In the genomic region with DNA sequence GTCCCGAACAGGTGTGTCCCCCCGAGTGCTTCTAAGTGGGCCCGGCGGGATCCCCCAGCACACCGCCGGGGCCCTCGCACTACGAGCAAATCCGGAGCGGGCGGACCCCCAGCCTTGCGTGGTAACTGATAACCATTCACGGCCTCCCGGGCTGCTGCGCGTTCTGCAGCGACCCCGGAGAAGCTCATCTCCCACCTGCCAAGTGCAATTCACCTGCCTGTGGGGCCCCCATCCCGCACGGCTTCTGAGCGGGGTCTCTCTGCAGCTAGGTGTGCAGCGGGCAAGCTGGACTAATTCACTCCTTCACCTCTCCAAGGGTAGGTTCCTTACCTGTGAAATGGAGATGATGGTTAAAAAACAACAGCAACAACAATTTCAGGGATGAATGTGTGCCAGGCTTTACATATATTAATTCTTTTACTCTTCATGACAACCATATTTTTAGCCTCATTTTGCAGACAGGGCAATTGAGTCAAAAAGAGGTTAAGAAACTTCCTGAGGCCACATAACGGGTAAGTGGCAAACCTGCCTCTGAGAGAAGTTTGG, we compare ENCODE assay signal across 8 cellular contexts. TPM values are rescaled to one million over a fixed set of nuclear protein-coding genes. Genes with fewer than 3 reads are reported as not detected.
DNase-seq lines count a peak whose midpoint lies in the region; ATAC-seq, FAIRE-seq and TF ChIP-seq lines count a peak whose summit lies in the region.

No MANE protein-coding gene starts in this region.

- H3K27me3 ChIP-seq in thoracic aorta (replicated peaks; ENCODE audit: insufficient read depth) = no peaks in the 10 kb centered on the region

- DNase-seq in CD14-positive monocyte (ENCODE audit: low spot score) = no peak
- DNase-seq in WTC11 (ENCODE audit: low spot score) = peak; percentile 51
- no peak for DNase-seq in kidney
- no peak for DNase-seq in thoracic aorta (ENCODE audit: low spot score)
- no peak for DNase-seq in globus pallidus (ENCODE audit: low spot score)
- DNase-seq in stimulated activated CD4-positive, alpha-beta T cell treated with anti-CD3 and anti-CD28 coated beads, Interleukin-4, amount 100 ng/mL, for 4 hours = no peak

- peaks cover 8 to 9% of the 10 kb centered on the region in 2 donors for H3K4me1 ChIP-seq in kidney (ENCODE audit: control insufficient read depth in 1 of 2, insufficient read depth in 1 of 2, low read depth in 1 of 2, low read length in 2 of 2)
- peaks cover 23 to 28% of the 10 kb centered on the region in 2 donors for H3K4me1 ChIP-seq in thoracic aorta (ENCODE audit: control insufficient read depth in 1 of 2, low read depth in 2 of 2)

- H3K27ac ChIP-seq in kidney (ENCODE audit: low read depth in 2 of 2, low read length in 2 of 2) = peak overlapping the region in 1 of 2 donors; percentile 7
- no peak overlapping the region for H3K27ac ChIP-seq in thoracic aorta

- H3K4me3 ChIP-seq in kidney (ENCODE audit: low read length in 2 of 2) = peak overlapping the region; percentile 44 to 62
- H3K4me3 ChIP-seq in thoracic aorta = peak overlapping the region; percentile 91

- peaks cover 19% of the 10 kb centered on the region for H3K4me1 Mint-ChIP-seq in CD14-positive monocyte
- peaks cover 55% of the 10 kb centered on the region for H3K4me1 Mint-ChIP-seq in WTC11

- peaks cover 0 to 4% of the 10 kb centered on the region in 2 donors for H3K36me3 Mint-ChIP-seq in CD14-positive monocyte
- peaks cover 36% of the 10 kb centered on the region for H3K36me3 Mint-ChIP-seq in WTC11

- peaks cover 0 to 11% (median 2%) of the 10 kb centered on the region in 7 donors for H3K9me3 Mint-ChIP-seq in CD14-positive monocyte
- H3K9me3 Mint-ChIP-seq in WTC11 = no peaks in the 10 kb centered on the region

- intact Hi-C loops in CD14-positive monocyte (cut with micrococcal nuclease) = no loop called here
- intact Hi-C loops in kidney (cut with DNase I) = no loop called here

- H3K27me3 Mint-ChIP-seq in CD14-positive monocyte (ENCODE audit: low read depth in 3 of 3) (peaks cover 58 to 78% (median 71%) of the 10 kb centered on the region in 3 donors), WTC11 (ENCODE audit: low read depth) (no peaks in the 10 kb centered on the region; the same call in 1 of the 2 replicates)

- H3K27ac Mint-ChIP-seq in CD14-positive monocyte (no peak overlapping the region), WTC11 (peak overlapping the region; percentile 96)

- H3K4me3 Mint-ChIP-seq in CD14-positive monocyte (peak overlapping the region; percentile 65 to 82), WTC11 (peak overlapping the region; percentile 80)

- ATAC-seq in HG02588 (IDR thresholded peaks at IDR 0.05; ENCODE audit: unreplicated experiment) (peak; percentile 20), WTC11 (peak; percentile 24), thoracic aorta (ENCODE audit: insufficient number of reproducible peaks, low FRiP score, low read depth) (peak; percentile 26), GM18520 (IDR thresholded peaks at IDR 0.05; ENCODE audit: unreplicated experiment) (no peak)

- FAIRE-seq in kidney (lab: Jason Lieb, UNC) = no peak

- no peaks in the 10 kb centered on the region for H3K36me3 ChIP-seq in kidney (ENCODE audit: control insufficient read depth in 1 of 2, insufficient read depth in 2 of 2, low read length in 2 of 2)
- no peaks in the 10 kb centered on the region for H3K36me3 ChIP-seq in thoracic aorta

- H3K9me3 ChIP-seq in kidney (ENCODE audit: control insufficient read depth in 1 of 2, low read length in 2 of 2) = no peaks in the 10 kb centered on the region
- no peaks in the 10 kb centered on the region for H3K9me3 ChIP-seq in thoracic aorta

- POLR2A ChIA-PET in WTC11 (lab: Charles Lee) = interaction anchor here (1.1 to 2.4 kb wide), 3 partner anchors 10 to 47 kb away, joined by 3 to 24 read pairs (median 3); no protein-coding TSS in a partner anchor

- H3K9ac ChIP-seq in kidney (ENCODE audit: low read length in 2 of 2) = peak overlapping the region in 1 of 2 donors; percentile 63

- CTCF ChIA-PET in WTC11 (lab: Charles Lee) = interaction anchor here (0.9 to 3.2 kb wide), 6 partner anchors 10 to 98 kb away, joined by 3 to 56 read pairs (median 8); no protein-coding TSS in a partner anchor

- TF ChIP-seq CTCF in CD14-positive monocyte (IDR thresholded peaks at IDR 0.05) (no peak), WTC11 (IDR thresholded peaks at IDR 0.05) (no peak), kidney (IDR thresholded peaks at IDR 0.05; ENCODE audit: borderline replicate concordance, extremely low read depth, insufficient read depth) (no peak), thoracic aorta (IDR thresholded peaks at IDR 0.05) (no peak)

TF ChIP-seq in WTC11, 78 proteins besides CTCF, POLR2A, EP300 and RAD21:
- TF ChIP-seq MAX (CRISPR knock-in tag; IDR thresholded peaks at IDR 0.05) = no peak
- TF ChIP-seq ZNF317 (CRISPR knock-in tag; IDR thresholded peaks at IDR 0.05; ENCODE audit: borderline replicate concordance, low read depth) = no peak
- TF ChIP-seq, protein P1, sequence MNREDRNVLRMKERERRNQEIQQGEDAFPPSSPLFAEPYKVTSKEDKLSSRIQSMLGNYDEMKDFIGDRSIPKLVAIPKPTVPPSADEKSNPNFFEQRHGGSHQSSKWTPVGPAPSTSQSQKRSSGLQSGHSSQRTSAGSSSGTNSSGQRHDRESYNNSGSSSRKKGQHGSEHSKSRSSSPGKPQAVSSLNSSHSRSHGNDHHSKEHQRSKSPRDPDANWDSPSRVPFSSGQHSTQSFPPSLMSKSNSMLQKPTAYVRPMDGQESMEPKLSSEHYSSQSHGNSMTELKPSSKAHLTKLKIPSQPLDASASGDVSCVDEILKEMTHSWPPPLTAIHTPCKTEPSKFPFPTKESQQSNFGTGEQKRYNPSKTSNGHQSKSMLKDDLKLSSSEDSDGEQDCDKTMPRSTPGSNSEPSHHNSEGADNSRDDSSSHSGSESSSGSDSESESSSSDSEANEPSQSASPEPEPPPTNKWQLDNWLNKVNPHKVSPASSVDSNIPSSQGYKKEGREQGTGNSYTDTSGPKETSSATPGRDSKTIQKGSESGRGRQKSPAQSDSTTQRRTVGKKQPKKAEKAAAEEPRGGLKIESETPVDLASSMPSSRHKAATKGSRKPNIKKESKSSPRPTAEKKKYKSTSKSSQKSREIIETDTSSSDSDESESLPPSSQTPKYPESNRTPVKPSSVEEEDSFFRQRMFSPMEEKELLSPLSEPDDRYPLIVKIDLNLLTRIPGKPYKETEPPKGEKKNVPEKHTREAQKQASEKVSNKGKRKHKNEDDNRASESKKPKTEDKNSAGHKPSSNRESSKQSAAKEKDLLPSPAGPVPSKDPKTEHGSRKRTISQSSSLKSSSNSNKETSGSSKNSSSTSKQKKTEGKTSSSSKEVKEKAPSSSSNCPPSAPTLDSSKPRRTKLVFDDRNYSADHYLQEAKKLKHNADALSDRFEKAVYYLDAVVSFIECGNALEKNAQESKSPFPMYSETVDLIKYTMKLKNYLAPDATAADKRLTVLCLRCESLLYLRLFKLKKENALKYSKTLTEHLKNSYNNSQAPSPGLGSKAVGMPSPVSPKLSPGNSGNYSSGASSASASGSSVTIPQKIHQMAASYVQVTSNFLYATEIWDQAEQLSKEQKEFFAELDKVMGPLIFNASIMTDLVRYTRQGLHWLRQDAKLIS (CRISPR knock-in tag; IDR thresholded peaks at IDR 0.05; ENCODE audit: borderline replicate concordance) = no peak
- peak; percentile 24; the same call in 1 of the 2 replicates for TF ChIP-seq ZBTB21 (CRISPR knock-in tag; IDR thresholded peaks at IDR 0.05; ENCODE audit: borderline replicate concordance)
- no peak for TF ChIP-seq SMAD4 (CRISPR knock-in tag; IDR thresholded peaks at IDR 0.05)
- no peak for TF ChIP-seq ZNF219 (CRISPR knock-in tag; IDR thresholded peaks at IDR 0.05; ENCODE audit: borderline replicate concordance)
- peak; percentile 65; the same call in 1 of the 2 replicates for TF ChIP-seq ZNF423 (CRISPR knock-in tag; IDR thresholded peaks at IDR 0.05)
- TF ChIP-seq PREB (CRISPR knock-in tag; IDR thresholded peaks at IDR 0.05; ENCODE audit: borderline replicate concordance) = no peak
- TF ChIP-seq GTF2I (CRISPR knock-in tag; conservative IDR thresholded peaks at IDR 0.05) = no peak
- 0 out of 2 replicates have a peak, but pooled peaks have one; percentile 23 for TF ChIP-seq TP53 (CRISPR knock-in tag; IDR thresholded peaks at IDR 0.05)

RNA-seq across cellular contexts. Expression of gene PODXL, which starts 0.6 kb away (rescaled TPM):
- polyA plus RNA-seq in CD14-positive monocyte (under 1 TPM in 1 of 2 donors, not detected in 1; 0.20 TPM), kidney (ENCODE audit: insufficient read depth, low read depth, low replicate concordance) (150 TPM)
- total RNA-seq in WTC11 (2021) (483 to 623 TPM (median 614 TPM) in 3 replicates), kidney (114 TPM), thoracic aorta (10 to 100 TPM; 23.0 to 50.8 TPM)
